Comparison of ENCODE assay signal across 16 cellular contexts in genomic region chr20:60001027-60001567, GRCh38. TPM values are rescaled to one million over a fixed set of nuclear protein-coding genes. Genes with fewer than 3 reads are reported as not detected.
DNase-seq lines count a peak whose midpoint lies in the region; ATAC-seq and TF ChIP-seq lines count a peak whose summit lies in the region.
"Had no signal": no experiment of that assay in that cellular context is flagged by ENCODE, and none has a peak within 500 bp of the region (broad histone marks: within the 10 kb centered on the region; RNA-seq: fewer than 3 reads in every experiment).

No MANE protein-coding gene starts in this region.

- DNase-seq in Right ventricle myocardium superior = no peak
- no peak for DNase-seq in cardiac septum (ENCODE audit: low spot score)
- DNase-seq in NCI-H187 treated with DMSO at 0.1 percent for 48 hours (lab: John Stamatoyannopoulos, UW) = peak; percentile 59
- DNase-seq in hepatic stellate cell (ENCODE audit: low spot score) = peak; percentile 16
- DNase-seq in SK-N-DZ (ENCODE audit: low spot score) = no peak
- DNase-seq in germinal center (ENCODE audit: low spot score) = no peak
- DNase-seq in mesothelial cell of epicardium (ENCODE audit: low spot score in 2 of 2, unreplicated experiment in 2 of 2) = no peak
- DNase-seq: activated CD4-positive, alpha-beta T cell treated with anti-CD3 and anti-CD28 coated beads, Interleukin-2, amount 50 U/mL, for 1 hour; activated CD8-positive, alpha-beta memory T cell treated with anti-CD3 and anti-CD28 coated beads, Interleukin-2, amount 50 U/mL, for 48 hours; activated gamma-delta T cell; mammary epithelial cell; NCI-H774; ovary; stimulated activated CD8-positive, alpha-beta memory T cell treated with anti-CD3 and anti-CD28 coated beads, Interleukin-4, amount 100 ng/mL, for 48 hours; uterus had no signal

- no peak overlapping the region for H3K4me3 Mint-ChIP-seq in mesothelial cell of epicardium

- TF ChIP-seq CTCF in mesothelial cell of epicardium (IDR thresholded peaks at IDR 0.05; ENCODE audit: unreplicated experiment) = no peak

- H3K27me3 Mint-ChIP-seq in mesothelial cell of epicardium (ENCODE audit: low read depth) = peaks cover 14% of the 10 kb centered on the region

- H3K27ac Mint-ChIP-seq in mesothelial cell of epicardium = no peak overlapping the region

- peak; percentile 36 for ATAC-seq in Right ventricle myocardium superior (ENCODE audit: poor library complexity)
- ATAC-seq in HG02610 (IDR thresholded peaks at IDR 0.05; ENCODE audit: unreplicated experiment) = no peak

- no peaks in the 10 kb centered on the region for H3K9me3 Mint-ChIP-seq in mesothelial cell of epicardium

- H3K4me1 Mint-ChIP-seq in mesothelial cell of epicardium = no peaks in the 10 kb centered on the region

- H3K36me3 Mint-ChIP-seq in mesothelial cell of epicardium = no peaks in the 10 kb centered on the region

- intact Hi-C loops in Right ventricle myocardium superior (cut with DNase I) (no loop called here), cardiac septum (cut with DNase I) (no loop called here)

RNA-seq across cellular contexts. Expression of gene CDH26, which starts 42.9 kb away (rescaled TPM):
- total RNA-seq in Right ventricle myocardium superior (1.6 TPM), cardiac septum (0.54 TPM), mesothelial cell of epicardium (0.49 to 0.88 TPM (median 0.71 TPM) in 3 replicates)
- 0.09 TPM in 1 of 2 replicates, not detected in the other for polyA plus RNA-seq in SK-N-DZ (2014; cell fraction: cytosol; rRNA removed)
- polyA plus RNA-seq in SK-N-DZ (2014; cell fraction: nucleus; rRNA removed) = 0.28 and 2.9 TPM in 2 replicates

Comparison
In these comparisons a context has a peak if more than half of its experiments do, and no peak if none do; other contexts are left out.
1. DNase-seq: peak in NCI-H187 treated with DMSO at 0.1 percent for 48 hours (single experiment) and hepatic stellate cell (single experiment); none in Right ventricle myocardium superior (single experiment), cardiac septum (single experiment), SK-N-DZ (single experiment), germinal center (single experiment) and mesothelial cell of epicardium (0 of 2).